2 cellular contexts compared by ENCODE assay signal in the genomic region with DNA sequence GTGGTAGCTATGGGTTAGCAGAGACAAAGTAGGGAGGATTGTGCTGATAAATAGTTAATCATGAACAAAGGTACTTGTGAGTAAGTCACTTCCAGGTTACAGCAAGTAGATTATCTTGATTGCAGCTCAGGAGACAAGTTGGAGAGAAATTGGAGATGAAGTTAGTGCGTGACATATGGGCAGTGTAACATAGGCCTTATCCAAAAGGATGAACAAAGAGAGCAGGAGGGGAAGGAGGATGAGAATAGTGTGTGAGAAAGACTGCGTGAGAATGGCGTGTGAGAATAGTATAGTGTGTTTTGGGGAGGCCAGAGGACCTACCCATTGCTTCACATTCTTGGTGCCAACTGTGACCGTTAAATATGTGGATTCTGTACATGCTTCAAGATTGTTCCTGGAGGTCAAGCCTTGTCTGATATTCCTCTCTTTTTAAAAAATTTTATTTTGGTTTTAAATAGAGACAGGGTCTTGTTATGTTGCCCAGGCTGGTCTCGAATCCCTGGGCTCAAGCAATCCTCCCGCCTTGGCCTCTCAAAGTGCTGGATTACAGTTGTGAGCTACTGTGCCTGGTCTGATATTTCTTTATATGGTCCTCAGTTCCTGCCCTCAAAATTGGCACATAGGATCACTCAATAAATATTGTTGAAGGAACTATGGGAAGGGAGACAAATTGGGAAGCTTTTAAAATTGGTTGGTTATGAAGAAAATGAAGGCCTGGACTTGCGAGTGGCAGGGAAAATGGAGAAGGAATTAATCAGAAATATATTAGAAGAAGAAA.
TF ChIP-seq lines count a peak whose summit lies in the region.

No MANE protein-coding gene starts in this region.

TF ChIP-seq in HCT116, 20 proteins besides CTCF, POLR2A, EP300 and RAD21:
- TF ChIP-seq REST (IDR thresholded peaks at IDR 0.05; ENCODE audit: low read depth), result no peak

TF ChIP-seq in WTC11, 78 proteins besides CTCF, POLR2A, EP300 and RAD21 (continued from another document and continues in another):
- no peak for TF ChIP-seq MXD4 (CRISPR knock-in tag; IDR thresholded peaks at IDR 0.05; ENCODE audit: borderline replicate concordance)
- TF ChIP-seq RORB (CRISPR knock-in tag; IDR thresholded peaks at IDR 0.05), result no peak
- no peak for TF ChIP-seq JAZF1 (CRISPR knock-in tag; IDR thresholded peaks at IDR 0.05)
- no peak for TF ChIP-seq E2F1 (CRISPR knock-in tag; IDR thresholded peaks at IDR 0.05)
- TF ChIP-seq ZNF671 (CRISPR knock-in tag; IDR thresholded peaks at IDR 0.05), result peak; percentile 87; the same call in 1 of the 2 replicates
- no peak for TF ChIP-seq ATF1 (CRISPR knock-in tag; IDR thresholded peaks at IDR 0.05)
- TF ChIP-seq EMX1 (CRISPR knock-in tag; IDR thresholded peaks at IDR 0.05), result peak; percentile 41; the same call in 1 of the 2 replicates
- TF ChIP-seq IRF2 (CRISPR knock-in tag; IDR thresholded peaks at IDR 0.05; ENCODE audit: borderline replicate concordance, low read depth), result no peak
- TF ChIP-seq NFYB (CRISPR knock-in tag; conservative IDR thresholded peaks at IDR 0.05; ENCODE audit: low read depth), result no peak
- TF ChIP-seq, protein P1, sequence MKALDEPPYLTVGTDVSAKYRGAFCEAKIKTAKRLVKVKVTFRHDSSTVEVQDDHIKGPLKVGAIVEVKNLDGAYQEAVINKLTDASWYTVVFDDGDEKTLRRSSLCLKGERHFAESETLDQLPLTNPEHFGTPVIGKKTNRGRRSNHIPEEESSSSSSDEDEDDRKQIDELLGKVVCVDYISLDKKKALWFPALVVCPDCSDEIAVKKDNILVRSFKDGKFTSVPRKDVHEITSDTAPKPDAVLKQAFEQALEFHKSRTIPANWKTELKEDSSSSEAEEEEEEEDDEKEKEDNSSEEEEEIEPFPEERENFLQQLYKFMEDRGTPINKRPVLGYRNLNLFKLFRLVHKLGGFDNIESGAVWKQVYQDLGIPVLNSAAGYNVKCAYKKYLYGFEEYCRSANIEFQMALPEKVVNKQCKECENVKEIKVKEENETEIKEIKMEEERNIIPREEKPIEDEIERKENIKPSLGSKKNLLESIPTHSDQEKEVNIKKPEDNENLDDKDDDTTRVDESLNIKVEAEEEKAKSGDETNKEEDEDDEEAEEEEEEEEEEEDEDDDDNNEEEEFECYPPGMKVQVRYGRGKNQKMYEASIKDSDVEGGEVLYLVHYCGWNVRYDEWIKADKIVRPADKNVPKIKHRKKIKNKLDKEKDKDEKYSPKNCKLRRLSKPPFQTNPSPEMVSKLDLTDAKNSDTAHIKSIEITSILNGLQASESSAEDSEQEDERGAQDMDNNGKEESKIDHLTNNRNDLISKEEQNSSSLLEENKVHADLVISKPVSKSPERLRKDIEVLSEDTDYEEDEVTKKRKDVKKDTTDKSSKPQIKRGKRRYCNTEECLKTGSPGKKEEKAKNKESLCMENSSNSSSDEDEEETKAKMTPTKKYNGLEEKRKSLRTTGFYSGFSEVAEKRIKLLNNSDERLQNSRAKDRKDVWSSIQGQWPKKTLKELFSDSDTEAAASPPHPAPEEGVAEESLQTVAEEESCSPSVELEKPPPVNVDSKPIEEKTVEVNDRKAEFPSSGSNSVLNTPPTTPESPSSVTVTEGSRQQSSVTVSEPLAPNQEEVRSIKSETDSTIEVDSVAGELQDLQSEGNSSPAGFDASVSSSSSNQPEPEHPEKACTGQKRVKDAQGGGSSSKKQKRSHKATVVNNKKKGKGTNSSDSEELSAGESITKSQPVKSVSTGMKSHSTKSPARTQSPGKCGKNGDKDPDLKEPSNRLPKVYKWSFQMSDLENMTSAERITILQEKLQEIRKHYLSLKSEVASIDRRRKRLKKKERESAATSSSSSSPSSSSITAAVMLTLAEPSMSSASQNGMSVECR (CRISPR knock-in tag; IDR thresholded peaks at IDR 0.05; ENCODE audit: borderline replicate concordance), result no peak
- TF ChIP-seq ZNF121 (CRISPR knock-in tag; IDR thresholded peaks at IDR 0.05), result no peak
- TF ChIP-seq STAT6 (CRISPR knock-in tag; conservative IDR thresholded peaks at IDR 0.05; ENCODE audit: low read depth), result no peak
- no peak for TF ChIP-seq FOXP1 (CRISPR knock-in tag; IDR thresholded peaks at IDR 0.05; ENCODE audit: borderline replicate concordance)
- no peak for TF ChIP-seq ESRRA (CRISPR knock-in tag; IDR thresholded peaks at IDR 0.05; ENCODE audit: borderline replicate concordance)
- TF ChIP-seq E2F5 (CRISPR knock-in tag; IDR thresholded peaks at IDR 0.05), result no peak
- TF ChIP-seq ZNF425 (CRISPR knock-in tag; conservative IDR thresholded peaks at IDR 0.05), result peak; percentile 89
- no peak for TF ChIP-seq ZNF138 (CRISPR knock-in tag; conservative IDR thresholded peaks at IDR 0.05)
- TF ChIP-seq ZBTB21 (CRISPR knock-in tag; IDR thresholded peaks at IDR 0.05; ENCODE audit: borderline replicate concordance), result no peak
- TF ChIP-seq, protein P2, sequence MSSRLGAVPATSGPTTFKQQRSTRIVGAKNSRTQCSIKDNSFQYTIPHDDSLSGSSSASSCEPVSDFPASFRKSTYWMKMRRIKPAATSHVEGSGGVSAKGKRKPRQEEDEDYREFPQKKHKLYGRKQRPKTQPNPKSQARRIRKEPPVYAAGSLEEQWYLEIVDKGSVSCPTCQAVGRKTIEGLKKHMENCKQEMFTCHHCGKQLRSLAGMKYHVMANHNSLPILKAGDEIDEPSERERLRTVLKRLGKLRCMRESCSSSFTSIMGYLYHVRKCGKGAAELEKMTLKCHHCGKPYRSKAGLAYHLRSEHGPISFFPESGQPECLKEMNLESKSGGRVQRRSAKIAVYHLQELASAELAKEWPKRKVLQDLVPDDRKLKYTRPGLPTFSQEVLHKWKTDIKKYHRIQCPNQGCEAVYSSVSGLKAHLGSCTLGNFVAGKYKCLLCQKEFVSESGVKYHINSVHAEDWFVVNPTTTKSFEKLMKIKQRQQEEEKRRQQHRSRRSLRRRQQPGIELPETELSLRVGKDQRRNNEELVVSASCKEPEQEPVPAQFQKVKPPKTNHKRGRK (CRISPR knock-in tag; IDR thresholded peaks at IDR 0.05; ENCODE audit: borderline replicate concordance), result no peak
- TF ChIP-seq, protein P3, sequence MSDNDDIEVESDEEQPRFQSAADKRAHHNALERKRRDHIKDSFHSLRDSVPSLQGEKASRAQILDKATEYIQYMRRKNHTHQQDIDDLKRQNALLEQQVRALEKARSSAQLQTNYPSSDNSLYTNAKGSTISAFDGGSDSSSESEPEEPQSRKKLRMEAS (CRISPR knock-in tag; IDR thresholded peaks at IDR 0.05), result no peak
- no peak for TF ChIP-seq GRHL2 (CRISPR knock-in tag; IDR thresholded peaks at IDR 0.05; ENCODE audit: insufficient replicate concordance, severe bottlenecking)
- no peak for TF ChIP-seq ETV6 (CRISPR knock-in tag; IDR thresholded peaks at IDR 0.05)
- no peak for TF ChIP-seq PREB (CRISPR knock-in tag; IDR thresholded peaks at IDR 0.05; ENCODE audit: borderline replicate concordance)
- no peak for TF ChIP-seq RELA (CRISPR knock-in tag; IDR thresholded peaks at IDR 0.05; ENCODE audit: borderline replicate concordance)
- peak; percentile 78 for TF ChIP-seq ERG (CRISPR knock-in tag; IDR thresholded peaks at IDR 0.05)
- TF ChIP-seq GTF2I (CRISPR knock-in tag; conservative IDR thresholded peaks at IDR 0.05), result no peak
- TF ChIP-seq TCF7 (CRISPR knock-in tag; IDR thresholded peaks at IDR 0.05; ENCODE audit: low read depth), result no peak
- TF ChIP-seq KAT7 (CRISPR knock-in tag; IDR thresholded peaks at IDR 0.05; ENCODE audit: borderline replicate concordance), result no peak
- no peak for TF ChIP-seq JUN (CRISPR knock-in tag; IDR thresholded peaks at IDR 0.05)
- no peak for TF ChIP-seq FOXJ3 (CRISPR knock-in tag; IDR thresholded peaks at IDR 0.05; ENCODE audit: borderline replicate concordance)
- no peak for TF ChIP-seq FOXK1 (CRISPR knock-in tag; IDR thresholded peaks at IDR 0.05)
- TF ChIP-seq SMAD3 (CRISPR knock-in tag; IDR thresholded peaks at IDR 0.05; ENCODE audit: borderline replicate concordance), result no peak
- TF ChIP-seq CREM (CRISPR knock-in tag; IDR thresholded peaks at IDR 0.05), result no peak
- TF ChIP-seq, protein P4, sequence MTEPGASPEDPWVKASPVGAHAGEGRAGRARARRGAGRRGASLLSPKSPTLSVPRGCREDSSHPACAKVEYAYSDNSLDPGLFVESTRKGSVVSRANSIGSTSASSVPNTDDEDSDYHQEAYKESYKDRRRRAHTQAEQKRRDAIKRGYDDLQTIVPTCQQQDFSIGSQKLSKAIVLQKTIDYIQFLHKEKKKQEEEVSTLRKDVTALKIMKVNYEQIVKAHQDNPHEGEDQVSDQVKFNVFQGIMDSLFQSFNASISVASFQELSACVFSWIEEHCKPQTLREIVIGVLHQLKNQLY (CRISPR knock-in tag; IDR thresholded peaks at IDR 0.05), result no peak
- no peak for TF ChIP-seq ZNF317 (CRISPR knock-in tag; IDR thresholded peaks at IDR 0.05; ENCODE audit: borderline replicate concordance, low read depth)
